11 cellular contexts compared by ENCODE assay signal in genomic region chr10:26439436-26440090, GRCh38.
DNase-seq lines count a peak whose midpoint lies in the region; ATAC-seq and TF ChIP-seq lines count a peak whose summit lies in the region.
"Had no signal": no experiment of that assay in that cellular context is flagged by ENCODE, and none has a peak within 500 bp of the region (broad histone marks: within the 10 kb centered on the region; RNA-seq: fewer than 3 reads in every experiment).

No MANE protein-coding gene starts in this region.

- peaks cover 3% of the 10 kb centered on the region for H3K4me1 ChIP-seq in MM.1S (ENCODE audit: low read length)

- peak overlapping the region; percentile 69; the same call in 1 of the 2 replicates for H3K4me2 ChIP-seq in MM.1S (ENCODE audit: low read depth, low read length)

- H2AFZ ChIP-seq in MM.1S (ENCODE audit: low read length): peak overlapping the region; percentile 11; the same call in 1 of the 2 replicates

- no peaks in the 10 kb centered on the region for H3K9me2 ChIP-seq in MM.1S (replicated peaks; ENCODE audit: insufficient read depth, low read length)

- no peaks in the 10 kb centered on the region for H3K9me3 ChIP-seq in MM.1S (replicated peaks; ENCODE audit: insufficient read depth, low read length)

- H3K36me3 ChIP-seq in MM.1S (replicated peaks; ENCODE audit: insufficient read depth, low read length): no peaks in the 10 kb centered on the region

- no peak for TF ChIP-seq CTCF in MM.1S (IDR thresholded peaks at IDR 0.05; ENCODE audit: low read length)
- no peak for TF ChIP-seq CTCF in coronary artery (IDR thresholded peaks at IDR 0.05)

- no peaks in the 10 kb centered on the region for H3K27me3 Mint-ChIP-seq in activated T-cell treated with anti-CD3 and anti-CD28 coated beads, Interleukin-2, amount 50 U/mL, for 24 hours
- H3K27me3 Mint-ChIP-seq in stimulated activated memory B cell treated with anti-CD40 and anti-IgM and Interleukin-4, amounts not matched to agents 10 μg/mL and 1 μg/mL and 100 μg/mL, for 72 hours: no peaks in the 10 kb centered on the region

- peak overlapping the region; percentile 90 for H3K27ac Mint-ChIP-seq in activated T-cell treated with anti-CD3 and anti-CD28 coated beads, Interleukin-2, amount 50 U/mL, for 24 hours
- H3K27ac Mint-ChIP-seq in stimulated activated memory B cell treated with anti-CD40 and anti-IgM and Interleukin-4, amounts not matched to agents 10 μg/mL and 1 μg/mL and 100 μg/mL, for 72 hours: peak overlapping the region; percentile 84

- peaks cover 4% of the 10 kb centered on the region for H3K9me3 Mint-ChIP-seq in activated T-cell treated with anti-CD3 and anti-CD28 coated beads, Interleukin-2, amount 50 U/mL, for 24 hours
- peaks cover 6% of the 10 kb centered on the region for H3K9me3 Mint-ChIP-seq in stimulated activated memory B cell treated with anti-CD40 and anti-IgM and Interleukin-4, amounts not matched to agents 10 μg/mL and 1 μg/mL and 100 μg/mL, for 72 hours

- H3K27me3 ChIP-seq in MM.1S (replicated peaks; ENCODE audit: insufficient read depth, low read length): no peaks in the 10 kb centered on the region

- H3K4me3 Mint-ChIP-seq in activated T-cell treated with anti-CD3 and anti-CD28 coated beads, Interleukin-2, amount 50 U/mL, for 24 hours: peak overlapping the region; percentile 87
- H3K4me3 Mint-ChIP-seq in stimulated activated memory B cell treated with anti-CD40 and anti-IgM and Interleukin-4, amounts not matched to agents 10 μg/mL and 1 μg/mL and 100 μg/mL, for 72 hours: peak overlapping the region; percentile 95

- no peak overlapping the region for H3K9ac ChIP-seq in MM.1S (ENCODE audit: low read length)

- H3K36me3 Mint-ChIP-seq in activated T-cell treated with anti-CD3 and anti-CD28 coated beads, Interleukin-2, amount 50 U/mL, for 24 hours (ENCODE audit: low read depth): peaks cover 36% of the 10 kb centered on the region
- peaks cover 41% of the 10 kb centered on the region for H3K36me3 Mint-ChIP-seq in stimulated activated memory B cell treated with anti-CD40 and anti-IgM and Interleukin-4, amounts not matched to agents 10 μg/mL and 1 μg/mL and 100 μg/mL, for 72 hours

- H3K4me1 Mint-ChIP-seq in activated T-cell treated with anti-CD3 and anti-CD28 coated beads, Interleukin-2, amount 50 U/mL, for 24 hours (ENCODE audit: low read depth): peaks cover 63% of the 10 kb centered on the region
- H3K4me1 Mint-ChIP-seq in stimulated activated memory B cell treated with anti-CD40 and anti-IgM and Interleukin-4, amounts not matched to agents 10 μg/mL and 1 μg/mL and 100 μg/mL, for 72 hours: peaks cover 60% of the 10 kb centered on the region

- no peaks in the 10 kb centered on the region for H4K20me1 ChIP-seq in MM.1S (ENCODE audit: insufficient read depth, low read length)

- no peaks in the 10 kb centered on the region for H3K79me2 ChIP-seq in MM.1S (ENCODE audit: low read length)

- H3K4me3 ChIP-seq in MM.1S (ENCODE audit: low read length): peak overlapping the region; percentile 48
- H3K4me3 ChIP-seq in coronary artery: peak overlapping the region; percentile 68

- no peak for ATAC-seq in stimulated activated memory B cell treated with anti-CD40 and anti-IgM and Interleukin-4, amounts not matched to agents 10 μg/mL and 1 μg/mL and 100 μg/mL, for 72 hours
- no peak for ATAC-seq in GM21390 (IDR thresholded peaks at IDR 0.05; ENCODE audit: unreplicated experiment)

- DNase-seq in activated T-cell treated with anti-CD3 and anti-CD28 coated beads, Interleukin-2, amount 50 U/mL, for 24 hours: no peak
- no peak for DNase-seq in activated T-cell treated with anti-CD3 and anti-CD28 coated beads, Interleukin-2, amount 50 U/mL, for 1 hour
- DNase-seq in MM.1S (no peak), coronary artery (ENCODE audit: low spot score) (no peak), DMS153 treated with DMSO at 0.1 percent for 48 hours (lab: John Stamatoyannopoulos, UW; ENCODE audit: unreplicated experiment) (no peak), NCI-H2107 treated with DMSO at 0.1 percent for 48 hours (lab: John Stamatoyannopoulos, UW; ENCODE audit: unreplicated experiment) (no peak)
- DNase-seq: erythroblast, NCI-H1105, SHP77 treated with DMSO at 0.1 percent for 48 hours had no signal

- H3K27ac ChIP-seq in MM.1S (ENCODE audit: low read length) (no peak overlapping the region), coronary artery (peak overlapping the region in 1 of 2 donors; percentile 83)

- H3F3A ChIP-seq in MM.1S (ENCODE audit: insufficient read depth, low read length): peaks cover 14% of the 10 kb centered on the region
